ENCODE assay signal across 19 cellular contexts in the genomic region with DNA sequence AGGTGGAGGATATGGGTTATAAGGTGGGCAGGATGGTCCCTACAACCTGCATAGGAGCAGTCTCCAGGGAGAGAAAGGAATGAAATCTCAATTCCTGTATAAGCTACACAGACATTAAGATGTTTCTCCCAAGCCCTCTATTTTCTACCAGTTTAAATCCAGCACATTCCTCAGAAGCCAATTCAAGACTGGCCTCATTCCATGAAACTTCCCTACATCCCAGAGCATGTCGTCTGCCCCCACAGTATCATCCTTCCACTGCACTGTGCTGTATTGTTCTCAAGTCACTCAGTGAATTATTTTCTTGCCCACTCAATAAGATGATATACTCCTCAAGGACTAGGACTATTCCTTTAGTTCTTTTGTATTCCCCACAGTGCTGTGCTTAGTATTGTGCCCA.
"Had no signal": no experiment of that assay in that cellular context is flagged by ENCODE, and none has a peak within 500 bp of the region (broad histone marks: within the 10 kb centered on the region; RNA-seq: fewer than 3 reads in every experiment).

No MANE protein-coding gene starts in this region.

- H3K27me3 ChIP-seq: esophagus muscularis mucosa, heart left ventricle, tibial artery had no signal

- H3K4me1 ChIP-seq: psoas muscle had no signal

- H3K36me3 ChIP-seq: esophagus muscularis mucosa, heart left ventricle, tibial artery had no signal

- ATAC-seq: activated CD8-positive, alpha-beta memory T cell treated with anti-CD3 and anti-CD28 coated beads, Interleukin-2, amount 10 ng/mL, durations not matched to agents 7 days and 5 days; activated CD8-positive, alpha-beta T cell treated with anti-CD3 and anti-CD28 coated beads for 36 hours; effector memory CD8-positive, alpha-beta T cell; heart left ventricle; left colon; psoas muscle; right cardiac atrium had no signal

- DNase-seq: activated CD4-positive, alpha-beta T cell treated with anti-CD3 and anti-CD28 coated beads, Interleukin-2, amount 10 ng/mL, durations not matched to agents 7 days and 5 days; activated CD4-positive, CD25-positive, alpha-beta regulatory T cell treated with anti-CD3 and anti-CD28 coated beads, Interleukin-2, amount 50 U/mL, for 72 hours; activated CD8-positive, alpha-beta memory T cell treated with anti-CD3 and anti-CD28 coated beads, Interleukin-2, amount 10 ng/mL, durations not matched to agents 7 days and 5 days; activated CD8-positive, alpha-beta T cell treated with anti-CD3 and anti-CD28 coated beads for 36 hours; activated gamma-delta T cell treated with Interleukin-2 at 50 U/mL for 16 hours; activated T-cell treated with anti-CD3 and anti-CD28 coated beads for 4 hours; aorta; effector memory CD8-positive, alpha-beta T cell; heart left ventricle; left colon; nephron progenitor cell; psoas muscle; right cardiac atrium; stimulated activated CD4-positive, alpha-beta T cell treated with anti-CD3 and anti-CD28 coated beads, Interleukin-12 subunit alpha, Interleukin-12 subunit beta, amount 100 ng/mL, for 4 hours; stimulated activated CD4-positive, alpha-beta T cell treated with anti-CD3 and anti-CD28 coated beads, Interleukin-4, amount 100 ng/mL, for 4 hours; substantia nigra; tibial artery had no signal

- H3K9me3 ChIP-seq: esophagus muscularis mucosa, heart left ventricle, psoas muscle, tibial artery had no signal

- H3K27ac ChIP-seq: esophagus muscularis mucosa, heart left ventricle, psoas muscle, tibial artery, VCaP had no signal

- H3K4me3 ChIP-seq: esophagus muscularis mucosa, heart left ventricle, psoas muscle, tibial artery had no signal
